Comparison of ENCODE assay signal across 8 cellular contexts in the genomic region with DNA sequence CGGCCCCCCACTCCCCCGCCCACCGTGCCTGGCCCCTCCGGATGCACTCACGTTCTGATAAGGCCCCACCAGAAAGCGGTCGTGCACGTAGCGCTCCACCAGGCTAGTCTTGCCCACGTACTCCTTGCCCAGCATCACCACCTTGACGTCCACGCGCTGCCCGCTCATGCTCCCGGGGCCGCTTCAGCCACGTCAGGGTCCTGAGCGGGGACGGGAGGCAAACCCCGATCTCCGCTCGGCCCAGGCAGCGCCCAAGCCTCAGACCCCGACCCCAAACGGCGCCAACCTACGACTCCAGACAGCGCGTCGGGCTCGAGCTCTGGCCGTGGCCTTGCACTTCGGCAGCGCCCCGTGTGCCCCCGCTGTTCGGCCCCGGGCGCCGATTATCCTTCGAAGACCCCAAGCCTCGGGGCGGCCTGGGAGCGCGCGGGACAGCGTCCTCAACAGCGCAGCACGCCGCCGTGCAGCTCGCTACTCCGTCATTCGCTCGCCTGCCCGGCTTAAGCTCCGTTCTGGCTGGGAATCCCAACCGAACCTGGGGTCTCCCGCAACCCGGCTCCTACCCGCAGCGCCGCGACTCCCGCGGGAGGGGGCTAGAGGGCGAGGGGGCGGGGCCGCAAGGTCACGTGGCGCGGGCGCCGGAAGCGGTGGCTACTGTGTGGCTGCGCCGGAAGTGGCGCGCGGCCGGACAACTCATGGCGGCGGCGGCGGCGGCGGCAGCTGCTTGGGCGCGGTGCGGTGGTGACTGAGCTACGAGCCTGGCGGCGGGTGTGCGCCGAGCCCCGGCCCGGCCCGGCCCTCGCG.
DNase-seq lines count a peak whose midpoint lies in the region; ATAC-seq and TF ChIP-seq lines count a peak whose summit lies in the region.

A gene with protein sequence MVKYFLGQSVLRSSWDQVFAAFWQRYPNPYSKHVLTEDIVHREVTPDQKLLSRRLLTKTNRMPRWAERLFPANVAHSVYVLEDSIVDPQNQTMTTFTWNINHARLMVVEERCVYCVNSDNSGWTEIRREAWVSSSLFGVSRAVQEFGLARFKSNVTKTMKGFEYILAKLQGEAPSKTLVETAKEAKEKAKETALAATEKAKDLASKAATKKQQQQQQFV (plus strand): TSS at position 679 of the 804 bp plus-strand sequence. CDS start 187 bp downstream, outside the sequence.
A gene (minus strand): TSS at position 599 of the 804 bp plus-strand sequence. CDS start 431 bp downstream, at position 168.

- DNase-seq in NCI-H2227 treated with DMSO at 0.1 percent for 48 hours (lab: John Stamatoyannopoulos, UW) (peak; percentile 52), caudate nucleus (lab: John Stamatoyannopoulos, UW) (peak in 59 of 61 donors; percentile 23 to 89 (median 75)), islet precursor cell (peak; percentile 94)
- DNase-seq in activated CD4-positive, CD25-positive, alpha-beta regulatory T cell (lab: John Stamatoyannopoulos, UW) = peak; percentile 79 to 86 (median 81)
- DNase-seq in stimulated activated CD4-positive, alpha-beta T cell treated with anti-CD3 and anti-CD28 coated beads, Interleukin-12 subunit alpha, Interleukin-12 subunit beta, amount 100 ng/mL, for 48 hours (ENCODE audit: low read depth in 2 of 3, low spot score in 1 of 3) = peak; percentile 78 to 87 (median 84)

- peak; percentile 67 for TF ChIP-seq CTCF in 22Rv1 (IDR thresholded peaks at IDR 0.05)

- ATAC-seq in GM18505 (IDR thresholded peaks at IDR 0.05; ENCODE audit: unreplicated experiment) = peak; percentile 57
- ATAC-seq in HG03025 (IDR thresholded peaks at IDR 0.05; ENCODE audit: low FRiP score, unreplicated experiment) = peak; percentile 59

- peak within 1 kb of the TSS; percentile 85 for H3K27ac ChIP-seq in 22Rv1
- H3K27ac ChIP-seq in caudate nucleus (ENCODE audit: low read depth, low read length) = peak within 1 kb of the TSS; percentile 83

- TF ChIP-seq POLR2A in GM18505 (IDR thresholded peaks at IDR 0.05; ENCODE audit: borderline replicate concordance, extremely low read depth, insufficient read depth, insufficient read length) = peak; percentile 62

Comparison
In these comparisons a context has a peak if more than half of its experiments do, and no peak if none do; other contexts are left out.
1. Peak in every context shown above with its lines: DNase-seq, ATAC-seq and H3K27ac ChIP-seq.